ENCODE assay signal across 4 cellular contexts in the genomic region with DNA sequence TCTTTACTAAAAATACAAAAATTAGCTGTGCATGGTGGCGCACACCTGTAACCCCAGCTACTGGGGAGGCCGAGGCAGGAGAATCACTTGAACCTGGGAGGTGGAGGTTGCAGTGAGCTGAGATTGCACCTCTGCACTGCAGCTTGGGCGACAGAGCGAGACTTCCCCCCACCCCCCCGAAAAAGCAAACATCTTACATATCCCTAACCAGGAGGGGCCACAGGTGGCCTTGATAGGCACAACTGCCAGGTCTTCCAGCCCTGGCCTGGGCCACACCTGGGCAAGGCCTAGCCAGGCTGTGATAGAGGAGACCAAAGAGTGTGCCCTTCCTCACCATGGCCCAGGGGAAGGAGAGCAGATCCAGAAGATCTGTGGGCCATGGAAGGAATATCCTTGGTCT. TPM values are rescaled to one million over a fixed set of nuclear protein-coding genes. Genes with fewer than 3 reads are reported as not detected.
"Had no signal": no experiment of that assay in that cellular context is flagged by ENCODE, and none has a peak within 500 bp of the region (broad histone marks: within the 10 kb centered on the region; RNA-seq: fewer than 3 reads in every experiment).

No MANE protein-coding gene starts in this region.

- ATAC-seq: GM12878 had no signal

- DNase-seq: GDM1, GF-D8 had no signal

- H3K4me3 ChIP-seq: GM12878 had no signal

RNA-seq across cellular contexts. Expression of a gene that starts 28.6 kb away (rescaled TPM):
- total RNA-seq: G401 had no signal
